Comparison of ENCODE assay signal across 8 cellular contexts in genomic region chr2:71082402-71083252, GRCh38. TPM values are rescaled to one million over a fixed set of nuclear protein-coding genes. Genes with fewer than 3 reads are reported as not detected.
DNase-seq lines count a peak whose midpoint lies in the region; ATAC-seq lines count a peak whose summit lies in the region.
"Had no signal": no experiment of that assay in that cellular context is flagged by ENCODE, and none has a peak within 500 bp of the region (broad histone marks: within the 10 kb centered on the region; RNA-seq: fewer than 3 reads in every experiment).

No MANE protein-coding gene starts in this region.

- no peak overlapping the region for H2AK5ac ChIP-seq in mesendoderm (ENCODE audit: low read length)

- H2BK5ac ChIP-seq in mesendoderm (ENCODE audit: low read length): no peak overlapping the region

- no peak overlapping the region for H3K4me2 ChIP-seq in mesendoderm (ENCODE audit: low read length)

- no peak overlapping the region for H3K4ac ChIP-seq in mesendoderm (ENCODE audit: low read depth, low read length)

- peak in 2 of 3 experiments; percentile 35 to 38 for DNase-seq in activated CD8-positive, alpha-beta memory T cell treated with anti-CD3 and anti-CD28 coated beads for 48 hours (ENCODE audit: low read depth in 2 of 3, low spot score in 2 of 3)
- DNase-seq in stimulated activated CD4-positive, alpha-beta T cell treated with anti-CD3 and anti-CD28 coated beads, Interleukin-4, amount 100 ng/mL, for 1 hour: peak; percentile 42
- DNase-seq in mesendoderm: no peak
- no peak for DNase-seq in GOT3 (lab: John Stamatoyannopoulos, UW)
- no peak for DNase-seq in NCI-H82 (lab: John Stamatoyannopoulos, UW)

- no peak overlapping the region for H3K23ac ChIP-seq in mesendoderm (ENCODE audit: low read length)

- no peak overlapping the region for H4K8ac ChIP-seq in mesendoderm (ENCODE audit: low read depth, low read length)

- no peak overlapping the region for H3K27ac ChIP-seq in mesendoderm (ENCODE audit: low read depth, low read length)
- H3K27ac ChIP-seq: breast epithelium had no signal

- H3K36me3 ChIP-seq in mesendoderm (ENCODE audit: control insufficient read depth, insufficient read depth, low read length): peaks cover 4% of the 10 kb centered on the region
- H3K36me3 ChIP-seq: breast epithelium had no signal

- ATAC-seq in GM18907 (IDR thresholded peaks at IDR 0.05; ENCODE audit: unreplicated experiment): peak; percentile 58
- ATAC-seq in HG03045 (IDR thresholded peaks at IDR 0.05; ENCODE audit: unreplicated experiment): peak; percentile 56

- no peaks in the 10 kb centered on the region for H3K79me2 ChIP-seq in mesendoderm (ENCODE audit: control insufficient read depth, insufficient read depth, low read length)

- H2BK15ac ChIP-seq in mesendoderm (replicated peaks; ENCODE audit: low read depth): no peak overlapping the region

- H3K27me3 ChIP-seq in mesendoderm (ENCODE audit: insufficient read depth, low read length, poor library complexity): no peaks in the 10 kb centered on the region
- H3K27me3 ChIP-seq: breast epithelium had no signal

- H3K18ac ChIP-seq in mesendoderm (ENCODE audit: low read length): no peak overlapping the region

- H3K4me3 ChIP-seq in mesendoderm (ENCODE audit: low read length): no peak overlapping the region
- H3K4me3 ChIP-seq: breast epithelium had no signal

- no peak overlapping the region for H2BK120ac ChIP-seq in mesendoderm (ENCODE audit: low read depth, low read length)

- no peaks in the 10 kb centered on the region for H3K79me1 ChIP-seq in mesendoderm (ENCODE audit: low read length)

- peaks cover 5% of the 10 kb centered on the region for H3K4me1 ChIP-seq in mesendoderm (ENCODE audit: control insufficient read depth, low read depth, low read length)
- H3K4me1 ChIP-seq: breast epithelium had no signal

- no peak overlapping the region for H3K9ac ChIP-seq in mesendoderm (ENCODE audit: low read length)

- WGBS in mesendoderm (ENCODE audit: extremely low coverage, insufficient coverage, low lambda C conversion rate): no CpG with 5 or more reads among the region's 5 CpGs

- no peak overlapping the region for H4K5ac ChIP-seq in mesendoderm (ENCODE audit: low read length)

- no peak overlapping the region for H3K56ac ChIP-seq in mesendoderm (ENCODE audit: low read length)

RNA-seq across cellular contexts. Expression of gene NAGK, which starts 14.2 kb away (rescaled TPM):
- polyA plus RNA-seq in mesendoderm (2013, experiment 1 of 2): 80.8 TPM
- polyA plus RNA-seq in mesendoderm (2013, experiment 2 of 2): 78.9 TPM

RNA-seq across cellular contexts. Expression of gene MCEE, which starts 47.4 kb away (rescaled TPM):
- polyA plus RNA-seq in mesendoderm (2013, experiment 1 of 2): 11.7 TPM
- 13.1 TPM for polyA plus RNA-seq in mesendoderm (2013, experiment 2 of 2)

RNA-seq across cellular contexts. Expression of gene MPHOSPH10, which starts 47.8 kb away (rescaled TPM):
- 68.9 TPM for polyA plus RNA-seq in mesendoderm (2013, experiment 1 of 2)
- 69.7 TPM for polyA plus RNA-seq in mesendoderm (2013, experiment 2 of 2)

Comparison
In these comparisons a context has a peak if more than half of its experiments do, and no peak if none do; other contexts are left out.
1. DNase-seq: peak in activated CD8-positive, alpha-beta memory T cell treated with anti-CD3 and anti-CD28 coated beads for 48 hours (2 of 3) and stimulated activated CD4-positive, alpha-beta T cell treated with anti-CD3 and anti-CD28 coated beads, Interleukin-4, amount 100 ng/mL, for 1 hour (single experiment); none in mesendoderm (single experiment), GOT3 (single experiment) and NCI-H82 (single experiment).